Comparison of ENCODE assay signal across 27 cellular contexts in the genomic region with DNA sequence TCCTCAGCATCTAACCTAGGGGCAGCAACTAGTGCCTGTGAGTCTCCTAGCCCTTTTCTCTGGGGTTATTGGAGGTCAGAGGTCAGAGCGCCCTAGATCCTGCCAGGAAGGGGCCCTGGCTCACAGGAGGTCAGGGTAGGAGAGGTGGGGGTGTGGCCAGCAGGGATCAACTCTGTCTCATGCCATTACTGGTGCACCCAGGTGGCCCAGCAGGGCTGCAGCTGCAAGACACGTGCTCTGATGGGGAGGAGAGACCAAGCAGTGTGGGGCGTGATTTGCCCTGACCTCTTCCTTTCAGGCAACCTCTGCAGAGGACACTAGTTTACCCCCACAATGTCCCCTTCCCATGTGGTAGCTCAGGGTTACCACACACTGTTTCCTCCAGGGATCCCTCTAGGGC.
"Had no signal": no experiment of that assay in that cellular context is flagged by ENCODE, and none has a peak within 500 bp of the region (broad histone marks: within the 10 kb centered on the region; RNA-seq: fewer than 3 reads in every experiment).

No MANE protein-coding gene starts in this region.

- H3K4me1 Mint-ChIP-seq: nephron had no signal

- H3K4me3 ChIP-seq: left ventricle myocardium inferior, lung, mucosa of descending colon, ovary, right atrium auricular region, skin epidermis, stomach, testis, thyroid gland, transverse colon, upper lobe of left lung, vagina had no signal

- H3K27me3 Mint-ChIP-seq: naive thymus-derived CD4-positive, alpha-beta T cell; progenitor cell of endocrine pancreas; stimulated activated naive B cell treated with anti-CD40 and anti-IgM and Interleukin-4, amounts not matched to agents 10 μg/mL and 1 μg/mL and 100 μg/mL, for 72 hours had no signal

- H3K4me3 Mint-ChIP-seq: nephron; neural crest cell; stimulated activated naive B cell treated with anti-CD40 and anti-IgM and Interleukin-4, amounts not matched to agents 10 μg/mL and 1 μg/mL and 100 μg/mL, for 72 hours had no signal

- H3K27me3 ChIP-seq: neutrophil, ovary, right atrium auricular region, stomach, testis, thyroid gland, transverse colon, upper lobe of left lung, vagina had no signal

- H3K36me3 ChIP-seq: neutrophil, ovary, right atrium auricular region, stomach, thyroid gland, transverse colon, upper lobe of left lung, vagina had no signal

- DNase-seq: islet precursor cell; left ventricle myocardium inferior; midbrain; mucosa of descending colon; naive thymus-derived CD4-positive, alpha-beta T cell; occipital lobe; ovary; stimulated activated CD4-positive, alpha-beta T cell treated with anti-CD3 and anti-CD28 coated beads, Interleukin-12 subunit alpha, Interleukin-12 subunit beta, amount 100 ng/mL, for 4 hours; stimulated activated CD4-positive, alpha-beta T cell treated with anti-CD3 and anti-CD28 coated beads, Interleukin-15, amount 100 ng/mL, for 24 hours; stimulated activated CD4-positive, alpha-beta T cell treated with anti-CD3 and anti-CD28 coated beads, Interleukin-2, amount 100 ng/mL, for 24 hours; stimulated activated CD4-positive, alpha-beta T cell treated with anti-CD3 and anti-CD28 coated beads, Interleukin-4, amount 100 ng/mL, for 1 hour; stimulated activated naive B cell treated with anti-CD40 and anti-IgM and Interleukin-4, amounts not matched to agents 10 μg/mL and 1 μg/mL and 100 μg/mL, for 72 hours; stimulated activated naive CD8-positive, alpha-beta T cell treated with anti-CD3 and anti-CD28 coated beads, Interleukin-15, Interleukin-2, amounts not matched to agents 100 U/mL and 50 U/mL, for 24 hours; stomach; testis; thyroid gland; transverse colon; upper lobe of left lung had no signal

- H3K27ac Mint-ChIP-seq: nephron, progenitor cell of endocrine pancreas had no signal

- H3K27ac ChIP-seq: left ventricle myocardium inferior, neutrophil, ovary, right atrium auricular region, skin epidermis, stomach, testis, thyroid gland, transverse colon, upper lobe of left lung, vagina had no signal

- H3K9me3 ChIP-seq: left ventricle myocardium inferior, mucosa of descending colon, neutrophil, ovary, right atrium auricular region, testis, thyroid gland, transverse colon, vagina had no signal

- H3K4me1 ChIP-seq: left ventricle myocardium inferior, right atrium auricular region, stomach, testis, thyroid gland, transverse colon, upper lobe of left lung, vagina had no signal

- ATAC-seq: mucosa of descending colon; naive thymus-derived CD4-positive, alpha-beta T cell; sciatic nerve; stimulated activated naive B cell treated with anti-CD40 and anti-IgM and Interleukin-4, amounts not matched to agents 10 μg/mL and 1 μg/mL and 100 μg/mL, for 72 hours; stimulated activated naive CD8-positive, alpha-beta T cell treated with anti-CD3 and anti-CD28 coated beads, Interleukin-15, Interleukin-2, amounts not matched to agents 100 U/mL and 50 U/mL, for 24 hours had no signal
